Comparison of ENCODE assay signal across 13 cellular contexts in the genomic region with DNA sequence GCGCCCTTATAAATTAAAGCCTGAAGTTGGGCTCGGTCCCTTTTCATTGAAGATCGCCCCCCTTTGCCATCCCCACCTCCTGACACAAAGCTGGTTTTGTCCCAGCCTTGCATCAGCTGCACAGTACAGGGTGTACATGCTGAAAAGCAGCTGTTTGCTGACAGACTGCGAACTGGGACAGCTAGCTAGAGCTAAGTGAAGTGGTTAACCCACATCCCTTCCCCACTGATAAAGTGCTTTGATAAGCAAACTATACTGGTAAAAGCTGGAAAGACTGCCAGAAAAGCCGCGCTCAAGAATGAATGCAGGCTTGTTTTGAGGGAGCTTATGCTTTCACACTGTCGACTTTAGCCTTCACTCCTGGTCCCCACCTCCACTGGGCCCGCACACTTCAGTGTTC.
DNase-seq lines count a peak whose midpoint lies in the region; ATAC-seq, FAIRE-seq and TF ChIP-seq lines count a peak whose summit lies in the region.
"Had no signal": no experiment of that assay in that cellular context is flagged by ENCODE, and none has a peak within 500 bp of the region (broad histone marks: within the 10 kb centered on the region; RNA-seq: fewer than 3 reads in every experiment).

No MANE protein-coding gene starts in this region.

- no peak overlapping the region for H3K27ac ChIP-seq in K562 (ENCODE audit: extremely low read depth, low read depth, low read length)
- H3K27ac ChIP-seq: skin epidermis had no signal

- ATAC-seq in K562 (peak; percentile 64), GM19328 (IDR thresholded peaks at IDR 0.05; ENCODE audit: unreplicated experiment) (no peak), left ventricle myocardium superior (no peak), HG03196 (IDR thresholded peaks at IDR 0.05; ENCODE audit: unreplicated experiment) (no peak)
- ATAC-seq in stimulated activated effector memory CD8-positive, alpha-beta T cell treated with anti-CD3 and anti-CD28 coated beads, Interleukin-12 subunit alpha, Interleukin-12 subunit beta, amount 100 ng/mL, for 72 hours: peak; percentile 74

- in situ Hi-C loops in K562 (cut with MboI): no loop called here

- intact Hi-C loops in K562 (cut with micrococcal nuclease): no loop called here
- intact Hi-C loops in left ventricle myocardium superior (cut with micrococcal nuclease): no loop called here

- H3K4me3 Mint-ChIP-seq in stimulated activated effector memory CD8-positive, alpha-beta T cell treated with anti-CD3 and anti-CD28 coated beads, Interleukin-12 subunit alpha, Interleukin-12 subunit beta, amount 100 ng/mL, for 72 hours: no peak overlapping the region

- no peak for TF ChIP-seq RAD21 in K562 (CRISPR knock-in tag; conservative IDR thresholded peaks at IDR 0.05 in 1 of 2, IDR thresholded peaks at IDR 0.05 in 1 of 2)

- no peaks in the 10 kb centered on the region; a peak in 1 of 5 replicates for H3K4me1 ChIP-seq in K562 (replicated peaks in 1 of 2; ENCODE audit: control insufficient read depth in 2 of 2, insufficient read depth in 2 of 2, low read length in 2 of 2)

- H3K79me2 ChIP-seq in K562 (ENCODE audit: control insufficient read depth, insufficient read depth, low read length): no peaks in the 10 kb centered on the region

- FAIRE-seq in K562 (lab: Jason Lieb, UNC): no peak
- FAIRE-seq: G401.6 had no signal

- no peak overlapping the region for H3K4me3 ChIP-seq in K562
- H3K4me3 ChIP-seq: skin epidermis had no signal

- no peak for TF ChIP-seq CTCF in K562 (IDR thresholded peaks at IDR 0.05 in 2 of 3, conservative IDR thresholded peaks at IDR 0.05 in 1 of 3; ENCODE audit: insufficient read depth in 2 of 3, low read depth in 1 of 3, low read length in 3 of 3)

- no peaks in the 10 kb centered on the region for H3K9me3 ChIP-seq in K562 (replicated peaks; ENCODE audit: control insufficient read depth, insufficient read depth, low read depth, low read length)

- H3K4me1 Mint-ChIP-seq in stimulated activated effector memory CD8-positive, alpha-beta T cell treated with anti-CD3 and anti-CD28 coated beads, Interleukin-12 subunit alpha, Interleukin-12 subunit beta, amount 100 ng/mL, for 72 hours: peaks cover 19% of the 10 kb centered on the region

- BruUV-seq in K562 (replicated peaks; lab: Mats Ljungman, UMichigan): no TSS peak

- no peak overlapping the region for H2AFZ ChIP-seq in K562 (ENCODE audit: low read depth, low read length)

- no peaks in the 10 kb centered on the region for H3K36me3 Mint-ChIP-seq in stimulated activated effector memory CD8-positive, alpha-beta T cell treated with anti-CD3 and anti-CD28 coated beads, Interleukin-12 subunit alpha, Interleukin-12 subunit beta, amount 100 ng/mL, for 72 hours
- H3K36me3 Mint-ChIP-seq: natural killer cell had no signal

- TF ChIP-seq EP300 in K562 (IDR thresholded peaks at IDR 0.05; ENCODE audit: low read length): no peak

- WGBS in K562 (ENCODE audit: insufficient coverage, low coverage, missing lambda C conversion rate): 7% methylated on average over 8 of the region's 8 CpGs

- no peak for TF ChIP-seq POLR2A in K562 (conservative IDR thresholded peaks at IDR 0.05)

- H3K27ac Mint-ChIP-seq in stimulated activated effector memory CD8-positive, alpha-beta T cell treated with anti-CD3 and anti-CD28 coated beads, Interleukin-12 subunit alpha, Interleukin-12 subunit beta, amount 100 ng/mL, for 72 hours: no peak overlapping the region
- H3K27ac Mint-ChIP-seq: natural killer cell had no signal

- H3K9me1 ChIP-seq in K562 (ENCODE audit: control insufficient read depth, insufficient read depth, low read length): no peaks in the 10 kb centered on the region

- H3K4me2 ChIP-seq in K562 (ENCODE audit: insufficient read depth, low read length): no peak overlapping the region

- DNase-seq in activated naive CD4-positive, alpha-beta T cell treated with Interleukin-2 at 50 U/mL for 16 hours: peak; percentile 15
- DNase-seq in activated naive CD4-positive, alpha-beta T cell treated with anti-CD3 and anti-CD28 coated beads, Interleukin-2, amount 50 U/mL, for 16 hours: no peak
- DNase-seq in UCSD-AML1 (lab: John Stamatoyannopoulos, UW; ENCODE audit: unreplicated experiment) (peak; percentile 32), K562 (ENCODE audit: extremely low read depth in 1 of 4, low spot score in 3 of 4) (peak in 1 of 4 experiments; percentile 8), left ventricle myocardium superior (no peak)
- DNase-seq in stimulated activated effector memory CD8-positive, alpha-beta T cell treated with anti-CD3 and anti-CD28 coated beads, Interleukin-12 subunit alpha, Interleukin-12 subunit beta, amount 100 ng/mL, for 72 hours (ENCODE audit: low spot score in 2 of 2): no peak
- DNase-seq: aorta, natural killer cell, NCI-H1930 had no signal

- no peaks in the 10 kb centered on the region; the same call in 1 of the 2 replicates for H4K20me1 ChIP-seq in K562 (replicated peaks; ENCODE audit: control insufficient read depth, insufficient read depth, low read length)

- POLR2A ChIA-PET in K562 (lab: Yijun Ruan, JAX): interaction anchor here (0.7 to 0.8 kb wide), 2 partner anchors 10 to 156 kb away, joined by 3 read pairs; no protein-coding TSS in a partner anchor

- no peaks in the 10 kb centered on the region for H3K9me3 Mint-ChIP-seq in stimulated activated effector memory CD8-positive, alpha-beta T cell treated with anti-CD3 and anti-CD28 coated beads, Interleukin-12 subunit alpha, Interleukin-12 subunit beta, amount 100 ng/mL, for 72 hours
- H3K9me3 Mint-ChIP-seq: natural killer cell had no signal

- no peak overlapping the region for H3K9ac ChIP-seq in K562 (ENCODE audit: insufficient read depth in 1 of 2, low read depth in 2 of 2, low read length in 2 of 2)

- CTCF ChIA-PET in K562 (lab: Yijun Ruan, JAX; ENCODE audit: low intra/inter-chr PET ratio): no interaction called here

- no peaks in the 10 kb centered on the region for H3K36me3 ChIP-seq in K562 (ENCODE audit: control insufficient read depth, insufficient read depth, low read length)

- H3K27me3 ChIP-seq in K562 (ENCODE audit: control insufficient read depth in 2 of 2, insufficient read depth in 2 of 2, low read length in 2 of 2): peaks cover 6 to 16% of the 10 kb centered on the region in 2 experiments

TF ChIP-seq in K562, 482 proteins besides CTCF, POLR2A, EP300 and RAD21:
- TF ChIP-seq NFIX (CRISPR knock-in tag; IDR thresholded peaks at IDR 0.05; ENCODE audit: low read depth): no peak
- TF ChIP-seq, protein P1, sequence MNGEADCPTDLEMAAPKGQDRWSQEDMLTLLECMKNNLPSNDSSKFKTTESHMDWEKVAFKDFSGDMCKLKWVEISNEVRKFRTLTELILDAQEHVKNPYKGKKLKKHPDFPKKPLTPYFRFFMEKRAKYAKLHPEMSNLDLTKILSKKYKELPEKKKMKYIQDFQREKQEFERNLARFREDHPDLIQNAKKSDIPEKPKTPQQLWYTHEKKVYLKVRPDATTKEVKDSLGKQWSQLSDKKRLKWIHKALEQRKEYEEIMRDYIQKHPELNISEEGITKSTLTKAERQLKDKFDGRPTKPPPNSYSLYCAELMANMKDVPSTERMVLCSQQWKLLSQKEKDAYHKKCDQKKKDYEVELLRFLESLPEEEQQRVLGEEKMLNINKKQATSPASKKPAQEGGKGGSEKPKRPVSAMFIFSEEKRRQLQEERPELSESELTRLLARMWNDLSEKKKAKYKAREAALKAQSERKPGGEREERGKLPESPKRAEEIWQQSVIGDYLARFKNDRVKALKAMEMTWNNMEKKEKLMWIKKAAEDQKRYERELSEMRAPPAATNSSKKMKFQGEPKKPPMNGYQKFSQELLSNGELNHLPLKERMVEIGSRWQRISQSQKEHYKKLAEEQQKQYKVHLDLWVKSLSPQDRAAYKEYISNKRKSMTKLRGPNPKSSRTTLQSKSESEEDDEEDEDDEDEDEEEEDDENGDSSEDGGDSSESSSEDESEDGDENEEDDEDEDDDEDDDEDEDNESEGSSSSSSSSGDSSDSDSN (IDR thresholded peaks at IDR 0.05; ENCODE audit: borderline replicate concordance in 1 of 2, low read depth in 2 of 2, low read length in 2 of 2): no peak
- no peak for TF ChIP-seq CTBP1 (IDR thresholded peaks at IDR 0.05; ENCODE audit: borderline replicate concordance)
- no peak for TF ChIP-seq MEF2A (IDR thresholded peaks at IDR 0.05; ENCODE audit: control insufficient read depth, low read depth, low read length)
- no peak for TF ChIP-seq ZNF316 (IDR thresholded peaks at IDR 0.05)
- TF ChIP-seq POLR3A (IDR thresholded peaks at IDR 0.05; ENCODE audit: borderline replicate concordance, extremely low read depth, insufficient read depth, insufficient read length): no peak
- TF ChIP-seq ZNF830 (CRISPR knock-in tag; IDR thresholded peaks at IDR 0.05): no peak
- TF ChIP-seq CEBPG (CRISPR knock-in tag; IDR thresholded peaks at IDR 0.05): no peak
- 0 out of 4 replicates have a peak, but pooled peaks of 1 of the 2 experiments have one; percentile 19 for TF ChIP-seq CEBPG (tag; conservative IDR thresholded peaks at IDR 0.05 in 1 of 2, IDR thresholded peaks at IDR 0.05 in 1 of 2)
- no peak for TF ChIP-seq SIN3B (IDR thresholded peaks at IDR 0.05; ENCODE audit: low read depth)
- no peak for TF ChIP-seq ZEB2 (IDR thresholded peaks at IDR 0.05)
- TF ChIP-seq, protein P2, sequence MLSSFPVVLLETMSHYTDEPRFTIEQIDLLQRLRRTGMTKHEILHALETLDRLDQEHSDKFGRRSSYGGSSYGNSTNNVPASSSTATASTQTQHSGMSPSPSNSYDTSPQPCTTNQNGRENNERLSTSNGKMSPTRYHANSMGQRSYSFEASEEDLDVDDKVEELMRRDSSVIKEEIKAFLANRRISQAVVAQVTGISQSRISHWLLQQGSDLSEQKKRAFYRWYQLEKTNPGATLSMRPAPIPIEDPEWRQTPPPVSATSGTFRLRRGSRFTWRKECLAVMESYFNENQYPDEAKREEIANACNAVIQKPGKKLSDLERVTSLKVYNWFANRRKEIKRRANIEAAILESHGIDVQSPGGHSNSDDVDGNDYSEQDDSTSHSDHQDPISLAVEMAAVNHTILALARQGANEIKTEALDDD (IDR thresholded peaks at IDR 0.05): peak; percentile 93
- TF ChIP-seq, protein P3, sequence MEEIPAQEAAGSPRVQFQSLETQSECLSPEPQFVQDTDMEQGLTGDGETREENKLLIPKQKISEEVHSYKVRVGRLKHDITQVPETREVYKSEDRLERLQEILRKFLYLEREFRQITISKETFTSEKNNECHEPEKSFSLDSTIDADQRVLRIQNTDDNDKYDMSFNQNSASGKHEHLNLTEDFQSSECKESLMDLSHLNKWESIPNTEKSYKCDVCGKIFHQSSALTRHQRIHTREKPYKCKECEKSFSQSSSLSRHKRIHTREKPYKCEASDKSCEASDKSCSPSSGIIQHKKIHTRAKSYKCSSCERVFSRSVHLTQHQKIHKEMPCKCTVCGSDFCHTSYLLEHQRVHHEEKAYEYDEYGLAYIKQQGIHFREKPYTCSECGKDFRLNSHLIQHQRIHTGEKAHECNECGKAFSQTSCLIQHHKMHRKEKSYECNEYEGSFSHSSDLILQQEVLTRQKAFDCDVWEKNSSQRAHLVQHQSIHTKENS (CRISPR knock-in tag; IDR thresholded peaks at IDR 0.05): no peak
- no peak for TF ChIP-seq TCF7L2 (IDR thresholded peaks at IDR 0.05; ENCODE audit: low read depth, low read length)
- no peak for TF ChIP-seq GTF2A2 (tag; IDR thresholded peaks at IDR 0.05)
- TF ChIP-seq TGIF2 (CRISPR knock-in tag; IDR thresholded peaks at IDR 0.05): no peak

Comparison
In these comparisons a context has a peak if more than half of its experiments do, and no peak if none do; other contexts are left out.
1. DNase-seq: peak in activated naive CD4-positive, alpha-beta T cell treated with Interleukin-2 at 50 U/mL for 16 hours (single experiment) and UCSD-AML1 (single experiment); none in activated naive CD4-positive, alpha-beta T cell treated with anti-CD3 and anti-CD28 coated beads, Interleukin-2, amount 50 U/mL, for 16 hours (single experiment), stimulated activated effector memory CD8-positive, alpha-beta T cell treated with anti-CD3 and anti-CD28 coated beads, Interleukin-12 subunit alpha, Interleukin-12 subunit beta, amount 100 ng/mL, for 72 hours (0 of 2) and left ventricle myocardium superior (single experiment).
2. ATAC-seq: peak in K562 (single experiment) and stimulated activated effector memory CD8-positive, alpha-beta T cell treated with anti-CD3 and anti-CD28 coated beads, Interleukin-12 subunit alpha, Interleukin-12 subunit beta, amount 100 ng/mL, for 72 hours (single experiment); none in GM19328 (single experiment), left ventricle myocardium superior (single experiment) and HG03196 (single experiment).